ENCODE assay signal across 8 cellular contexts in the genomic region with DNA sequence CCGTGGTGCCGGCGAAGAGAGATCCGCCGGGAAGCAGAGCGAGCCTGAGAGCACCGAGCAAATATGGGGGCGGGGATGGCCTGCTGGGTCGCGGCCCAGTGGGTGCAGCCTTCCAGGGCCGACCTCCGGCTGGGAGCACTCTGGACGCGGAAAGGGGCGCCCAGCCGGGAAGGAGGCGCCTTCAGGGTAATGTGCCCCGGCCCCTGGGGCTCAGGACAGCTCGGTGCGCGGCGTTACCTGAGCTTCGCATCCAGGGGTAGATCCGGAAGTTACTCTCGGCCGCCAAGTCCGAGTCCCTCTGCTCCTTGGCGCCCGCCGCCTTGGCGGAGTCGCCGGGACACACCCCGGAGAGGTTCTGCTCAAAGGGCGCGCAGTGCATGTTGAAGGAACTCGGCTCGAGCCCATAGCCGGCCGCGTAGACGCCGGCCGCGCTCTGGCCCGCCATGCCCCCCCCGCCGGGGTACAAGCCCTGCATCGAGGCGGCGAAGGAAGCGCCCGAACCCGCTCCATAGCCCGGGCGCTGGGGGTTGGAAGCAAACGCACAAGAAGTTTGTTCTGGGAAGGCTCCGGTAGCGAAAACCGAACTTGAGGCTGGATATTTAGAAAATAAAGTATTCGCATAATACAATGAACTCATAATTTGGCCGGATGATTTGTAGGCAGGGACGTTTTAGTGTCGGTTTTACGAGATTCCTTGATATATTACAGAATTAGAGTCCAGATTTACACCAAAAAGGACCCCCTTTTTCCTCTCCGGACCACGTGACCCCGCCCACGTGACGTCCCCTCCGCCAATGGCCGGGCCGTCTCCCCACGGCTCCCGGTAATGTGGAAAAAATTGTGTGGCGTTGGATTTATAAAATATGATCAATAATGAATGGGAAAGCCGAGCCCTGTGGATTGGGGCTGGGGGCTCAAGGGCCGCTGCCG. TPM values are rescaled to one million over a fixed set of nuclear protein-coding genes. Genes with fewer than 3 reads are reported as not detected.
DNase-seq lines count a peak whose midpoint lies in the region; ATAC-seq and TF ChIP-seq lines count a peak whose summit lies in the region.

A gene (minus strand): TSS at position 736 of the 930 bp plus-strand sequence. CDS start 99 bp downstream, at position 637.

- peaks cover 32 to 45% (median 40%) of the 10 kb centered on the region in 3 donors for H3K4me1 Mint-ChIP-seq in T-cell

- H3K9ac ChIP-seq in HUES6 (ENCODE audit: low read length) (peak within 1 kb of the TSS; percentile 94), liver (ENCODE audit: low read depth in 1 of 2, low read length in 2 of 2) (no peak within 1 kb of the TSS)

- H3K4me3 ChIP-seq in HUES6 (ENCODE audit: low read depth, low read length) (peak within 1 kb of the TSS; percentile 54), brain microvascular endothelial cell (ENCODE audit: low read depth, low read length) (peak within 1 kb of the TSS; percentile 42), liver (ENCODE audit: low read depth in 1 of 3, low read length in 3 of 3) (peak within 1 kb of the TSS in 2 of 3 donors; percentile 32 to 45), HAP-1 (no peak within 1 kb of the TSS)

- peak within 1 kb of the TSS; percentile 87 to 93 (median 92) for H3K4me3 Mint-ChIP-seq in T-cell

- H3K9me3 ChIP-seq in HUES6 (ENCODE audit: control insufficient read depth, insufficient read depth, low read depth, low read length) (no peaks in the 10 kb centered on the region), liver (ENCODE audit: control insufficient read depth in 4 of 4, low read length in 3 of 4) (no peaks in the 10 kb centered on the region), HAP-1 (no peaks in the 10 kb centered on the region)

- peak within 1 kb of the TSS; percentile 42; the same call in 1 of the 2 replicates for H3K27ac ChIP-seq in HUES6 (ENCODE audit: low read depth, low read length)
- H3K27ac ChIP-seq in brain microvascular endothelial cell, result no peak within 1 kb of the TSS
- H3K27ac ChIP-seq in liver (ENCODE audit: low read depth in 1 of 2, low read length in 2 of 2), result no peak within 1 kb of the TSS

- peak; percentile 28 to 43 (median 36) for ATAC-seq in T-cell (replicated peaks in 1 of 4)
- ATAC-seq in GM21447 (IDR thresholded peaks at IDR 0.05; ENCODE audit: unreplicated experiment), result no peak

- H3K27me3 ChIP-seq in HUES6 (ENCODE audit: control insufficient read depth, insufficient read depth, low read length) (peaks cover 99% of the 10 kb centered on the region), brain microvascular endothelial cell (replicated peaks) (peaks cover 84% of the 10 kb centered on the region), liver (ENCODE audit: control insufficient read depth in 4 of 4, insufficient read depth in 4 of 4, low read length in 3 of 4) (peaks cover 6 to 34% (median 9%) of the 10 kb centered on the region in 4 donors), HAP-1 (ENCODE audit: low read depth) (peaks cover 19% of the 10 kb centered on the region)

- peaks cover 12% of the 10 kb centered on the region; the same call in 1 of the 2 replicates for H3K4me1 ChIP-seq in HUES6 (ENCODE audit: control insufficient read depth, insufficient read depth, low read length)
- H3K4me1 ChIP-seq in liver (ENCODE audit: control insufficient read depth in 4 of 4, insufficient read depth in 4 of 4, low read length in 3 of 4), result peaks cover 0 to 20% (median 9%) of the 10 kb centered on the region in 4 donors
- H3K4me1 ChIP-seq in HAP-1, result peaks cover 2% of the 10 kb centered on the region; the same call in 1 of the 2 replicates

- in situ Hi-C loops in brain microvascular endothelial cell (cut with HindIII; ENCODE audit: low pct_ligation_motif_present, low sequenced_read_pairs), result no loop called here
- in situ Hi-C loops in HAP-1 (cut with MboI; ENCODE audit: low sequenced_read_pairs), result no loop called here

- no peaks in the 10 kb centered on the region for H3K36me3 Mint-ChIP-seq in T-cell

- peak within 1 kb of the TSS; percentile 52 to 59 for H3K27ac Mint-ChIP-seq in T-cell

- POLR2A ChIA-PET in T-cell (lab: Charles Lee), result no interaction called here

- 4% methylated on average over 79 of the region's 79 CpGs for WGBS in liver

- H3K9me3 Mint-ChIP-seq in T-cell, result no peaks in the 10 kb centered on the region

- DNase-seq in Daoy (ENCODE audit: low read depth) (peak; percentile 75), T-cell (peak in 17 of 34 experiments; percentile 33 to 65 (median 48)), brain microvascular endothelial cell (no peak), HAP-1 (ENCODE audit: low spot score in 2 of 2) (no peak)
- peak; percentile 59 for DNase-seq in stimulated activated CD8-positive, alpha-beta memory T cell treated with anti-CD3 and anti-CD28 coated beads, Interleukin-4, amount 100 ng/mL, for 24 hours (ENCODE audit: low read depth)

- TF ChIP-seq CTCF in brain microvascular endothelial cell (IDR thresholded peaks at IDR 0.05; ENCODE audit: low read depth, low read length, missing control alignments) (no peak), liver (IDR thresholded peaks at IDR 0.05; ENCODE audit: low read depth, low read length, missing input control) (no peak)

- CTCF ChIA-PET in T-cell (lab: Charles Lee), result interaction anchor here in 1 of 2 donors (0.6 kb wide), 2 partner anchors 9 to 731 kb away, joined by 3 read pairs; no protein-coding TSS in a partner anchor

- H3K36me3 ChIP-seq in HUES6 (ENCODE audit: control insufficient read depth, insufficient read depth, low read length), result no peaks in the 10 kb centered on the region
- no peaks in the 10 kb centered on the region for H3K36me3 ChIP-seq in brain microvascular endothelial cell (replicated peaks)
- H3K36me3 ChIP-seq in liver (ENCODE audit: control insufficient read depth in 4 of 4, insufficient read depth in 3 of 4, low read depth in 1 of 4, low read length in 3 of 4), result no peaks in the 10 kb centered on the region
- no peaks in the 10 kb centered on the region for H3K36me3 ChIP-seq in HAP-1 (replicated peaks)

- H3K27me3 Mint-ChIP-seq in T-cell, result peaks cover 66 to 77% of the 10 kb centered on the region in 2 donors

- TF ChIP-seq RAD21 in liver (IDR thresholded peaks at IDR 0.05), result no peak

TF ChIP-seq in liver, 16 proteins besides CTCF, POLR2A, EP300 and RAD21 (continues in another document):
- TF ChIP-seq, protein P1, sequence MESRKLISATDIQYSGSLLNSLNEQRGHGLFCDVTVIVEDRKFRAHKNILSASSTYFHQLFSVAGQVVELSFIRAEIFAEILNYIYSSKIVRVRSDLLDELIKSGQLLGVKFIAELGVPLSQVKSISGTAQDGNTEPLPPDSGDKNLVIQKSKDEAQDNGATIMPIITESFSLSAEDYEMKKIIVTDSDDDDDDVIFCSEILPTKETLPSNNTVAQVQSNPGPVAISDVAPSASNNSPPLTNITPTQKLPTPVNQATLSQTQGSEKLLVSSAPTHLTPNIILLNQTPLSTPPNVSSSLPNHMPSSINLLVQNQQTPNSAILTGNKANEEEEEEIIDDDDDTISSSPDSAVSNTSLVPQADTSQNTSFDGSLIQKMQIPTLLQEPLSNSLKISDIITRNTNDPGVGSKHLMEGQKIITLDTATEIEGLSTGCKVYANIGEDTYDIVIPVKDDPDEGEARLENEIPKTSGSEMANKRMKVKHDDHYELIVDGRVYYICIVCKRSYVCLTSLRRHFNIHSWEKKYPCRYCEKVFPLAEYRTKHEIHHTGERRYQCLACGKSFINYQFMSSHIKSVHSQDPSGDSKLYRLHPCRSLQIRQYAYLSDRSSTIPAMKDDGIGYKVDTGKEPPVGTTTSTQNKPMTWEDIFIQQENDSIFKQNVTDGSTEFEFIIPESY (IDR thresholded peaks at IDR 0.05), result no peak
- TF ChIP-seq FOXA1 (IDR thresholded peaks at IDR 0.05) (no peak), FOXA2 (IDR thresholded peaks at IDR 0.05) (no peak), EGR1 (IDR thresholded peaks at IDR 0.05; ENCODE audit: low read depth in 2 of 2) (no peak), HNF4A (conservative IDR thresholded peaks at IDR 0.05) (no peak), YY1 (IDR thresholded peaks at IDR 0.05) (no peak), HNF4G (IDR thresholded peaks at IDR 0.05) (no peak), RXRA (IDR thresholded peaks at IDR 0.05) (no peak), NR2F2 (IDR thresholded peaks at IDR 0.05) (no peak), SP1 (IDR thresholded peaks at IDR 0.05) (no peak), JUND (IDR thresholded peaks at IDR 0.05) (no peak), GABPA (IDR thresholded peaks at IDR 0.05 in 1 of 2, conservative IDR thresholded peaks at IDR 0.05 in 1 of 2) (no peak), TAF1 (conservative IDR thresholded peaks at IDR 0.05) (no peak)
- TF ChIP-seq, protein P2, sequence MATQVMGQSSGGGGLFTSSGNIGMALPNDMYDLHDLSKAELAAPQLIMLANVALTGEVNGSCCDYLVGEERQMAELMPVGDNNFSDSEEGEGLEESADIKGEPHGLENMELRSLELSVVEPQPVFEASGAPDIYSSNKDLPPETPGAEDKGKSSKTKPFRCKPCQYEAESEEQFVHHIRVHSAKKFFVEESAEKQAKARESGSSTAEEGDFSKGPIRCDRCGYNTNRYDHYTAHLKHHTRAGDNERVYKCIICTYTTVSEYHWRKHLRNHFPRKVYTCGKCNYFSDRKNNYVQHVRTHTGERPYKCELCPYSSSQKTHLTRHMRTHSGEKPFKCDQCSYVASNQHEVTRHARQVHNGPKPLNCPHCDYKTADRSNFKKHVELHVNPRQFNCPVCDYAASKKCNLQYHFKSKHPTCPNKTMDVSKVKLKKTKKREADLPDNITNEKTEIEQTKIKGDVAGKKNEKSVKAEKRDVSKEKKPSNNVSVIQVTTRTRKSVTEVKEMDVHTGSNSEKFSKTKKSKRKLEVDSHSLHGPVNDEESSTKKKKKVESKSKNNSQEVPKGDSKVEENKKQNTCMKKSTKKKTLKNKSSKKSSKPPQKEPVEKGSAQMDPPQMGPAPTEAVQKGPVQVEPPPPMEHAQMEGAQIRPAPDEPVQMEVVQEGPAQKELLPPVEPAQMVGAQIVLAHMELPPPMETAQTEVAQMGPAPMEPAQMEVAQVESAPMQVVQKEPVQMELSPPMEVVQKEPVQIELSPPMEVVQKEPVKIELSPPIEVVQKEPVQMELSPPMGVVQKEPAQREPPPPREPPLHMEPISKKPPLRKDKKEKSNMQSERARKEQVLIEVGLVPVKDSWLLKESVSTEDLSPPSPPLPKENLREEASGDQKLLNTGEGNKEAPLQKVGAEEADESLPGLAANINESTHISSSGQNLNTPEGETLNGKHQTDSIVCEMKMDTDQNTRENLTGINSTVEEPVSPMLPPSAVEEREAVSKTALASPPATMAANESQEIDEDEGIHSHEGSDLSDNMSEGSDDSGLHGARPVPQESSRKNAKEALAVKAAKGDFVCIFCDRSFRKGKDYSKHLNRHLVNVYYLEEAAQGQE (IDR thresholded peaks at IDR 0.05), result no peak
- TF ChIP-seq, protein P3, sequence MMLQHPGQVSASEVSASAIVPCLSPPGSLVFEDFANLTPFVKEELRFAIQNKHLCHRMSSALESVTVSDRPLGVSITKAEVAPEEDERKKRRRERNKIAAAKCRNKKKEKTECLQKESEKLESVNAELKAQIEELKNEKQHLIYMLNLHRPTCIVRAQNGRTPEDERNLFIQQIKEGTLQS (IDR thresholded peaks at IDR 0.05), result no peak

RNA-seq across cellular contexts. Expression of the gene that starts here (rescaled TPM):
- 10.6 and 13.2 TPM in 2 replicates for total RNA-seq in Daoy (2014; rRNA removed; shearing (Covaris generic))
- total RNA-seq in T-cell, result under 1 TPM in 3 of 5 donors, not detected in 2; 0.47 to 0.66 (median 0.60) TPM
- under 1 TPM; 0.08 to 0.28 TPM for total RNA-seq in liver
- under 1 TPM; 0.26 to 0.31 TPM for polyA plus RNA-seq in liver

Comparison
In these comparisons a context has a peak if more than half of its experiments do, and no peak if none do; other contexts are left out.
1. Peak in ATAC-seq in T-cell; RNA of the gene not detected or under 1 TPM.
2. DNase-seq: peak in Daoy (single experiment) and stimulated activated CD8-positive, alpha-beta memory T cell treated with anti-CD3 and anti-CD28 coated beads, Interleukin-4, amount 100 ng/mL, for 24 hours (single experiment); none in brain microvascular endothelial cell (single experiment) and HAP-1 (0 of 2).